Comparison of ENCODE assay signal across 8 cellular contexts in genomic region chr10:4131407-4132215, GRCh38.
DNase-seq lines count a peak whose midpoint lies in the region; ATAC-seq and FAIRE-seq lines count a peak whose summit lies in the region.

No MANE protein-coding gene starts in this region.

- no peak overlapping the region for H3K4me3 Mint-ChIP-seq in naive B cell

- peaks cover 0 to under 1% (median 0%) of the 10 kb centered on the region in 7 donors for H3K9me3 Mint-ChIP-seq in naive B cell

- ATAC-seq in HG02970 (IDR thresholded peaks at IDR 0.05; ENCODE audit: low FRiP score, unreplicated experiment) (peak; percentile 67), naive B cell (ENCODE audit: low read depth in 2 of 2) (peak; percentile 68 to 72)

- H3K36me3 Mint-ChIP-seq in naive B cell, result peaks cover 0 to under 1% of the 10 kb centered on the region in 2 donors

- H3K27ac Mint-ChIP-seq in naive B cell, result no peak overlapping the region

- H3K27me3 Mint-ChIP-seq in naive B cell, result no peaks in the 10 kb centered on the region

- peak; percentile 30 for DNase-seq in stimulated activated CD4-positive, alpha-beta T cell treated with anti-CD3 and anti-CD28 coated beads, Interleukin-1b, Interleukin-23, amount 100 ng/mL, for 48 hours
- DNase-seq in stimulated activated CD4-positive, alpha-beta T cell treated with anti-CD3 and anti-CD28 coated beads, Interleukin-4, amount 100 ng/mL, for 1 hour, result no peak
- peak; percentile 43 for DNase-seq in RCC 7860 (ENCODE audit: low spot score)
- peak; percentile 70 for DNase-seq in dedifferentiated amniotic fluid mesenchymal stem cell (ENCODE audit: extremely low spot score)
- DNase-seq in naive B cell, result peak; percentile 75
- no peak for DNase-seq in NCI-H510A treated with DMSO at 0.1 percent for 48 hours (lab: John Stamatoyannopoulos, UW)
- DNase-seq in HuH-7 (ENCODE audit: low spot score), result no peak

- FAIRE-seq in RCC 7860 (lab: Jason Lieb, UNC), result peak; percentile 81

- peaks cover 23 to 29% (median 29%) of the 10 kb centered on the region in 3 donors for H3K4me1 Mint-ChIP-seq in naive B cell

Comparison
In these comparisons a context has a peak if more than half of its experiments do, and no peak if none do; other contexts are left out.
1. DNase-seq: peak in stimulated activated CD4-positive, alpha-beta T cell treated with anti-CD3 and anti-CD28 coated beads, Interleukin-1b, Interleukin-23, amount 100 ng/mL, for 48 hours (single experiment), RCC 7860 (single experiment), dedifferentiated amniotic fluid mesenchymal stem cell (single experiment) and naive B cell (single experiment); none in stimulated activated CD4-positive, alpha-beta T cell treated with anti-CD3 and anti-CD28 coated beads, Interleukin-4, amount 100 ng/mL, for 1 hour (single experiment), NCI-H510A treated with DMSO at 0.1 percent for 48 hours (single experiment) and HuH-7 (single experiment).